28 cellular contexts compared by ENCODE assay signal in genomic region chr5:114416254-114416653, GRCh38. TPM values are rescaled to one million over a fixed set of nuclear protein-coding genes. Genes with fewer than 3 reads are reported as not detected.
"Had no signal": no experiment of that assay in that cellular context is flagged by ENCODE, and none has a peak within 500 bp of the region (broad histone marks: within the 10 kb centered on the region; RNA-seq: fewer than 3 reads in every experiment).

No MANE protein-coding gene starts in this region.

- H3K4me3 ChIP-seq: ascending aorta, cardiac muscle cell, colonic mucosa, K562 had no signal

- H3K27me3 ChIP-seq: ascending aorta, cardiac muscle cell, colonic mucosa had no signal

- FAIRE-seq: K562 had no signal

- DNase-seq: activated CD4-positive, alpha-beta T cell treated with anti-CD3 and anti-CD28 coated beads for 36 hours; activated CD4-positive, alpha-beta T cell treated with anti-CD3 and anti-CD28 coated beads, Interleukin-2, amount 10 ng/mL, durations not matched to agents 7 days and 5 days; activated CD4-positive, alpha-beta T cell treated with anti-CD3 and anti-CD28 coated beads, Interleukin-2, amount 50 U/mL, for 48 hours; activated CD8-positive, alpha-beta T cell treated with anti-CD3 and anti-CD28 coated beads, Interleukin-2, amount 10 ng/mL, durations not matched to agents 7 days and 5 days; activated gamma-delta T cell; activated naive CD4-positive, alpha-beta T cell treated with Interleukin-2 at 50 U/mL for 16 hours; activated naive CD8-positive, alpha-beta T cell treated with anti-CD3 and anti-CD28 coated beads, Interleukin-2, amount 10 ng/mL, durations not matched to agents 7 days and 5 days; activated T-cell treated with anti-CD3 and anti-CD28 coated beads, Interleukin-2, amount 50 U/mL, for 24 hours; colonic mucosa; MV-4-11; NCI-H1105; NCI-H1417 treated with DMSO at 0.1 percent for 48 hours; NCI-H1694; NCI-H1930; NCI-H2081 treated with DMSO at 0.1 percent for 48 hours; NCI-H226; NCI-H446 treated with DMSO at 0.1 percent for 48 hours; OCI-M1; SHP77 treated with DMSO at 0.1 percent for 48 hours; SW 1271; T-helper 1 cell; T-helper 2 cell; T-helper 9 cell had no signal

- H3K27ac ChIP-seq: ascending aorta, cardiac muscle cell, colonic mucosa had no signal

- H3K9me3 ChIP-seq: ascending aorta, colonic mucosa had no signal

- H3K4me1 ChIP-seq: ascending aorta, colonic mucosa had no signal

- H3K36me3 ChIP-seq: ascending aorta, cardiac muscle cell, colonic mucosa had no signal

- ATAC-seq: activated CD4-positive, alpha-beta T cell treated with anti-CD3 and anti-CD28 coated beads for 36 hours; activated CD8-positive, alpha-beta T cell treated with anti-CD3 and anti-CD28 coated beads, Interleukin-2, amount 10 ng/mL, durations not matched to agents 7 days and 5 days; K562 had no signal

RNA-seq across cellular contexts. Expression of gene KCNN2, which starts 54.4 kb away (rescaled TPM):
- total RNA-seq: activated CD4-positive, alpha-beta T cell treated with anti-CD3 and anti-CD28 coated beads for 36 hours; activated CD4-positive, alpha-beta T cell treated with anti-CD3 and anti-CD28 coated beads, Interleukin-2, amount 10 ng/mL, durations not matched to agents 7 days and 5 days; activated CD8-positive, alpha-beta T cell treated with anti-CD3 and anti-CD28 coated beads, Interleukin-2, amount 10 ng/mL, durations not matched to agents 7 days and 5 days; activated naive CD8-positive, alpha-beta T cell treated with anti-CD3 and anti-CD28 coated beads, Interleukin-2, amount 10 ng/mL, durations not matched to agents 7 days and 5 days; activated T-helper 2 cell treated with anti-CD3 and anti-CD28 coated beads, Interferon-gamma antibody, Interleukin-2, Interleukin-4, amounts not matched to agents 10 μg/mL and 5 μg/mL and 100 μg/mL, durations not matched to agents 14 hours and 24 hours and 36 hours; chondrocyte had no signal
- polyA plus RNA-seq: K562 had no signal
